ENCODE assay signal across 11 cellular contexts in genomic region chr11:36558511-36559413, GRCh38. TPM values are rescaled to one million over a fixed set of nuclear protein-coding genes. Genes with fewer than 3 reads are reported as not detected.
DNase-seq lines count a peak whose midpoint lies in the region; ATAC-seq, FAIRE-seq and TF ChIP-seq lines count a peak whose summit lies in the region.
"Had no signal": no experiment of that assay in that cellular context is flagged by ENCODE, and none has a peak within 500 bp of the region (broad histone marks: within the 10 kb centered on the region; RNA-seq: fewer than 3 reads in every experiment).

No MANE protein-coding gene starts in this region.

- H3K36me3 Mint-ChIP-seq in CD8-positive, alpha-beta memory T cell: peaks cover 0 to 2% (median 0%) of the 10 kb centered on the region in 3 donors
- H3K36me3 Mint-ChIP-seq in activated CD4-positive, alpha-beta memory T cell treated with anti-CD3 and anti-CD28 coated beads, Interleukin-2, amount 10 ng/mL, durations not matched to agents 7 days and 5 days (ENCODE audit: low read depth): peaks cover 5% of the 10 kb centered on the region

- no peaks in the 10 kb centered on the region for H3K27me3 ChIP-seq in CD8-positive, alpha-beta memory T cell (ENCODE audit: insufficient read depth, low read length, poor library complexity, severe bottlenecking)

- POLR2A ChIA-PET in CD8-positive, alpha-beta memory T cell (lab: Charles Lee): no interaction called here
- POLR2A ChIA-PET in activated CD4-positive, alpha-beta memory T cell treated with anti-CD3 and anti-CD28 coated beads, Interleukin-2, amount 10 ng/mL, durations not matched to agents 7 days and 5 days (lab: Charles Lee): no interaction called here

- no peak for FAIRE-seq in D721Med (lab: Jason Lieb, UNC)

- peak overlapping the region; percentile 6 for H3K4me3 ChIP-seq in CD8-positive, alpha-beta memory T cell (ENCODE audit: low read length)

- H3K4me3 Mint-ChIP-seq in CD8-positive, alpha-beta memory T cell: peak overlapping the region; percentile 61 to 79 (median 71)
- peak overlapping the region; percentile 40 for H3K4me3 Mint-ChIP-seq in activated CD4-positive, alpha-beta memory T cell treated with anti-CD3 and anti-CD28 coated beads, Interleukin-2, amount 10 ng/mL, durations not matched to agents 7 days and 5 days

- CTCF ChIA-PET in CD8-positive, alpha-beta memory T cell (lab: Charles Lee): interaction anchor here (1.8 kb wide), 1 partner anchor 188 kb away, joined by 8 read pairs; no protein-coding TSS in a partner anchor
- CTCF ChIA-PET in activated CD4-positive, alpha-beta memory T cell treated with anti-CD3 and anti-CD28 coated beads, Interleukin-2, amount 10 ng/mL, durations not matched to agents 7 days and 5 days (lab: Charles Lee): interaction anchor here (0.6 to 8.5 kb wide), 2 partner anchors 49 to 188 kb away, joined by 3 to 151 read pairs; partner anchors contain the start of gene TRAF6

- H3K36me3 ChIP-seq in CD8-positive, alpha-beta memory T cell (ENCODE audit: insufficient read depth, low read length): no peaks in the 10 kb centered on the region

- peaks cover 14% of the 10 kb centered on the region for H3K4me1 ChIP-seq in CD8-positive, alpha-beta memory T cell (ENCODE audit: insufficient read depth, low read length)

- peaks cover 31 to 35% (median 35%) of the 10 kb centered on the region in 3 donors for H3K4me1 Mint-ChIP-seq in CD8-positive, alpha-beta memory T cell
- peaks cover 22% of the 10 kb centered on the region for H3K4me1 Mint-ChIP-seq in activated CD4-positive, alpha-beta memory T cell treated with anti-CD3 and anti-CD28 coated beads, Interleukin-2, amount 10 ng/mL, durations not matched to agents 7 days and 5 days

- peaks cover 0 to 9% (median 3%) of the 10 kb centered on the region in 5 donors for H3K9me3 Mint-ChIP-seq in CD8-positive, alpha-beta memory T cell
- H3K9me3 Mint-ChIP-seq in activated CD4-positive, alpha-beta memory T cell treated with anti-CD3 and anti-CD28 coated beads, Interleukin-2, amount 10 ng/mL, durations not matched to agents 7 days and 5 days: peaks cover 5% of the 10 kb centered on the region

- ATAC-seq in GM19035 (IDR thresholded peaks at IDR 0.05; ENCODE audit: unreplicated experiment) (peak; percentile 91), HG02938 (IDR thresholded peaks at IDR 0.05; ENCODE audit: unreplicated experiment) (peak; percentile 99), GM21360 (IDR thresholded peaks at IDR 0.05; ENCODE audit: unreplicated experiment) (no peak)

- no peak for TF ChIP-seq CTCF in D721Med (IDR thresholded peaks at IDR 0.05; ENCODE audit: insufficient read depth, missing control alignments)

- peak overlapping the region; percentile 59 to 91 (median 80) for H3K27ac Mint-ChIP-seq in CD8-positive, alpha-beta memory T cell
- peak overlapping the region; percentile 10 for H3K27ac Mint-ChIP-seq in activated CD4-positive, alpha-beta memory T cell treated with anti-CD3 and anti-CD28 coated beads, Interleukin-2, amount 10 ng/mL, durations not matched to agents 7 days and 5 days

- H3K27ac ChIP-seq in CD8-positive, alpha-beta memory T cell (ENCODE audit: low read depth, low read length): peak overlapping the region; percentile 27

- peak in 1 of 5 donors; percentile 45 for DNase-seq in CD8-positive, alpha-beta memory T cell
- no peak for DNase-seq in activated CD4-positive, alpha-beta memory T cell treated with anti-CD3 and anti-CD28 coated beads, Interleukin-2, amount 10 ng/mL, durations not matched to agents 7 days and 5 days
- no peak for DNase-seq in D721Med (ENCODE audit: insufficient read length, low spot score)
- DNase-seq in dermis blood vessel endothelial cell: no peak
- DNase-seq in germinal center (ENCODE audit: low spot score): no peak
- DNase-seq: anterior cingulate cortex had no signal

- H3K9me3 ChIP-seq in CD8-positive, alpha-beta memory T cell (ENCODE audit: low read length): no peaks in the 10 kb centered on the region

- no peaks in the 10 kb centered on the region for H3K27me3 Mint-ChIP-seq in CD8-positive, alpha-beta memory T cell
- peaks cover 20% of the 10 kb centered on the region for H3K27me3 Mint-ChIP-seq in activated CD4-positive, alpha-beta memory T cell treated with anti-CD3 and anti-CD28 coated beads, Interleukin-2, amount 10 ng/mL, durations not matched to agents 7 days and 5 days

RNA-seq across cellular contexts. Expression of gene RAG1, which starts 9.0 kb away (rescaled TPM):
- total RNA-seq in CD8-positive, alpha-beta memory T cell: under 1 TPM; 0.27 to 0.44 TPM
- 0.35 TPM for polyA plus RNA-seq in CD8-positive, alpha-beta memory T cell
- under 1 TPM; 0.08 to 0.28 TPM for total RNA-seq in activated CD4-positive, alpha-beta memory T cell treated with anti-CD3 and anti-CD28 coated beads, Interleukin-2, amount 10 ng/mL, durations not matched to agents 7 days and 5 days
- total RNA-seq in dermis blood vessel endothelial cell: 1.0 and 1.3 TPM in 2 replicates

RNA-seq across cellular contexts. Expression of gene IFTAP, which starts 35.5 kb away (rescaled TPM):
- total RNA-seq in CD8-positive, alpha-beta memory T cell: 1 to 10 TPM; 5.7 to 6.0 TPM
- polyA plus RNA-seq in CD8-positive, alpha-beta memory T cell: 4.1 TPM
- total RNA-seq in activated CD4-positive, alpha-beta memory T cell treated with anti-CD3 and anti-CD28 coated beads, Interleukin-2, amount 10 ng/mL, durations not matched to agents 7 days and 5 days: 1 to 10 TPM in 1 of 2 experiments, under 1 TPM in 1; 0.75 to 1.7 TPM
- total RNA-seq in dermis blood vessel endothelial cell: 30.9 and 34.0 TPM in 2 replicates

RNA-seq across cellular contexts. Expression of gene RAG2, which starts 39.3 kb away (rescaled TPM):
- not detected for total RNA-seq in CD8-positive, alpha-beta memory T cell
- not detected for polyA plus RNA-seq in CD8-positive, alpha-beta memory T cell
- total RNA-seq in activated CD4-positive, alpha-beta memory T cell treated with anti-CD3 and anti-CD28 coated beads, Interleukin-2, amount 10 ng/mL, durations not matched to agents 7 days and 5 days: not detected
- not detected in 2 replicates for total RNA-seq in dermis blood vessel endothelial cell
- total RNA-seq: fibroblast of villous mesenchyme; T-helper 1 cell treated with Interleukin-12 subunit alpha and Interleukin-12 subunit beta and Interleukin-4 antibody, amounts not matched to agents 30 ng/mL and 1 ng/mL, for 36 hours had no signal

RNA-seq across cellular contexts. Expression of gene TRAF6, which starts 48.7 kb away (rescaled TPM):
- total RNA-seq in CD8-positive, alpha-beta memory T cell: 10 to 100 TPM; 14.4 to 16.6 TPM
- polyA plus RNA-seq in CD8-positive, alpha-beta memory T cell: 12.7 TPM
- total RNA-seq in activated CD4-positive, alpha-beta memory T cell treated with anti-CD3 and anti-CD28 coated beads, Interleukin-2, amount 10 ng/mL, durations not matched to agents 7 days and 5 days: 10 to 100 TPM; 12.4 to 12.8 TPM
- total RNA-seq in dermis blood vessel endothelial cell: 10.7 and 13.6 TPM in 2 replicates
